Comparison of ENCODE assay signal across 15 cellular contexts in genomic region chr17:3966720-3967363, GRCh38. TPM values are rescaled to one million over a fixed set of nuclear protein-coding genes. Genes with fewer than 3 reads are reported as not detected.
DNase-seq lines count a peak whose midpoint lies in the region; ATAC-seq, FAIRE-seq and TF ChIP-seq lines count a peak whose summit lies in the region.
"Had no signal": no experiment of that assay in that cellular context is flagged by ENCODE, and none has a peak within 500 bp of the region (broad histone marks: within the 10 kb centered on the region; RNA-seq: fewer than 3 reads in every experiment).

No MANE protein-coding gene starts in this region.

- intact Hi-C loops in activated T-helper 1 cell treated with anti-CD3 and anti-CD28 coated beads, Interleukin-12 subunit alpha, Interleukin-12 subunit beta, Interleukin-2, Interleukin-4 antibody, amounts not matched to agents 30 ng/mL and 10 ng/mL and 1 ng/mL, durations not matched to agents 14 hours and 24 hours and 36 hours (cut with micrococcal nuclease): no loop called here

- peaks cover 0 to 3% of the 10 kb centered on the region in 2 donors for H3K27me3 Mint-ChIP-seq in CD8-positive, alpha-beta memory T cell
- no peaks in the 10 kb centered on the region for H3K27me3 Mint-ChIP-seq in activated T-helper 1 cell treated with anti-CD3 and anti-CD28 coated beads, Interleukin-12 subunit alpha, Interleukin-12 subunit beta, Interleukin-2, Interleukin-4 antibody, amounts not matched to agents 30 ng/mL and 10 ng/mL and 1 ng/mL, durations not matched to agents 14 hours and 24 hours and 36 hours (ENCODE audit: insufficient read depth)
- no peaks in the 10 kb centered on the region for H3K27me3 Mint-ChIP-seq in naive B cell

- H3K27me3 ChIP-seq in CD8-positive, alpha-beta memory T cell (ENCODE audit: insufficient read depth, low read length, poor library complexity, severe bottlenecking): no peaks in the 10 kb centered on the region

- no peaks in the 10 kb centered on the region for H3K36me3 ChIP-seq in CD8-positive, alpha-beta memory T cell (ENCODE audit: insufficient read depth, low read length)

- ATAC-seq in naive B cell (ENCODE audit: low read depth in 2 of 2): peak; percentile 56 to 60
- ATAC-seq in GM21723 (IDR thresholded peaks at IDR 0.05; ENCODE audit: unreplicated experiment): no peak
- ATAC-seq: activated CD4-positive, CD25-positive, alpha-beta regulatory T cell treated with anti-CD3 and anti-CD28 coated beads, Interleukin-2, amount 50 U/mL, for 24 hours; naive thymus-derived CD4-positive, alpha-beta T cell had no signal

- peak; percentile 78 for FAIRE-seq in GM12891 (lab: Jason Lieb, UNC)
- FAIRE-seq: endothelial cell of umbilical vein had no signal

- peak overlapping the region in 1 of 8 donors; percentile 75 for H3K27ac Mint-ChIP-seq in CD8-positive, alpha-beta memory T cell
- H3K27ac Mint-ChIP-seq in activated T-helper 1 cell treated with anti-CD3 and anti-CD28 coated beads, Interleukin-12 subunit alpha, Interleukin-12 subunit beta, Interleukin-2, Interleukin-4 antibody, amounts not matched to agents 30 ng/mL and 10 ng/mL and 1 ng/mL, durations not matched to agents 14 hours and 24 hours and 36 hours: no peak overlapping the region
- H3K27ac Mint-ChIP-seq in naive B cell: peak overlapping the region; percentile 94 to 99 (median 98)

- no peak overlapping the region for H3K4me3 ChIP-seq in CD8-positive, alpha-beta memory T cell (ENCODE audit: low read length)

- CTCF ChIA-PET in CD8-positive, alpha-beta memory T cell (lab: Charles Lee): interaction anchor here (1.0 to 3.0 kb wide), 2 partner anchors 38 to 53 kb away, joined by 4 to 17 read pairs; no protein-coding TSS in a partner anchor

- POLR2A ChIA-PET in CD8-positive, alpha-beta memory T cell (lab: Charles Lee): no interaction called here

- H3K27ac ChIP-seq in CD8-positive, alpha-beta memory T cell (ENCODE audit: low read depth, low read length): no peak overlapping the region

- DNase-seq in CD8-positive, alpha-beta memory T cell: no peak
- DNase-seq in GM12891 (ENCODE audit: insufficient read length, low spot score) (no peak), naive B cell (peak; percentile 80), cerebellar cortex (ENCODE audit: low spot score) (no peak), RPMI8226 (no peak)
- DNase-seq in activated T-helper 1 cell treated with anti-CD3 and anti-CD28 coated beads, Interleukin-12 subunit alpha, Interleukin-12 subunit beta, Interleukin-2, Interleukin-4 antibody, amounts not matched to agents 30 ng/mL and 10 ng/mL and 1 ng/mL, durations not matched to agents 14 hours and 24 hours and 36 hours (ENCODE audit: low spot score): no peak
- DNase-seq: naive thymus-derived CD4-positive, alpha-beta T cell; NCI-H2029 had no signal

- H3K4me3 Mint-ChIP-seq in CD8-positive, alpha-beta memory T cell: peak overlapping the region in 5 of 7 donors; percentile 12 to 77 (median 52)
- H3K4me3 Mint-ChIP-seq in activated T-helper 1 cell treated with anti-CD3 and anti-CD28 coated beads, Interleukin-12 subunit alpha, Interleukin-12 subunit beta, Interleukin-2, Interleukin-4 antibody, amounts not matched to agents 30 ng/mL and 10 ng/mL and 1 ng/mL, durations not matched to agents 14 hours and 24 hours and 36 hours: peak overlapping the region; percentile 17
- peak overlapping the region; percentile 83 to 95 (median 91) for H3K4me3 Mint-ChIP-seq in naive B cell

- H3K4me1 ChIP-seq in CD8-positive, alpha-beta memory T cell (ENCODE audit: insufficient read depth, low read length): peaks cover 21% of the 10 kb centered on the region

- peaks cover 0 to 2% (median 0%) of the 10 kb centered on the region in 5 donors for H3K9me3 Mint-ChIP-seq in CD8-positive, alpha-beta memory T cell
- H3K9me3 Mint-ChIP-seq in activated T-helper 1 cell treated with anti-CD3 and anti-CD28 coated beads, Interleukin-12 subunit alpha, Interleukin-12 subunit beta, Interleukin-2, Interleukin-4 antibody, amounts not matched to agents 30 ng/mL and 10 ng/mL and 1 ng/mL, durations not matched to agents 14 hours and 24 hours and 36 hours: no peaks in the 10 kb centered on the region
- no peaks in the 10 kb centered on the region for H3K9me3 Mint-ChIP-seq in naive B cell
- H3K9me3 Mint-ChIP-seq: naive thymus-derived CD4-positive, alpha-beta T cell had no signal

- H3K4me1 Mint-ChIP-seq in CD8-positive, alpha-beta memory T cell: peaks cover 25 to 34% (median 32%) of the 10 kb centered on the region in 3 donors
- H3K4me1 Mint-ChIP-seq in activated T-helper 1 cell treated with anti-CD3 and anti-CD28 coated beads, Interleukin-12 subunit alpha, Interleukin-12 subunit beta, Interleukin-2, Interleukin-4 antibody, amounts not matched to agents 30 ng/mL and 10 ng/mL and 1 ng/mL, durations not matched to agents 14 hours and 24 hours and 36 hours (ENCODE audit: low read depth): peaks cover 25% of the 10 kb centered on the region
- peaks cover 46 to 72% (median 65%) of the 10 kb centered on the region in 3 donors for H3K4me1 Mint-ChIP-seq in naive B cell

- H3K36me3 Mint-ChIP-seq in CD8-positive, alpha-beta memory T cell: peaks cover 0 to 9% (median 0%) of the 10 kb centered on the region in 3 donors
- H3K36me3 Mint-ChIP-seq in activated T-helper 1 cell treated with anti-CD3 and anti-CD28 coated beads, Interleukin-12 subunit alpha, Interleukin-12 subunit beta, Interleukin-2, Interleukin-4 antibody, amounts not matched to agents 30 ng/mL and 10 ng/mL and 1 ng/mL, durations not matched to agents 14 hours and 24 hours and 36 hours (ENCODE audit: low read depth): no peaks in the 10 kb centered on the region
- no peaks in the 10 kb centered on the region for H3K36me3 Mint-ChIP-seq in naive B cell
- H3K36me3 Mint-ChIP-seq: naive thymus-derived CD4-positive, alpha-beta T cell had no signal

- TF ChIP-seq POLR2A in GM12891 (IDR thresholded peaks at IDR 0.05; ENCODE audit: low read depth, low read length): no peak

- H3K9me3 ChIP-seq in CD8-positive, alpha-beta memory T cell (ENCODE audit: low read length): no peaks in the 10 kb centered on the region

TF ChIP-seq in GM12891, 5 proteins besides CTCF, POLR2A, EP300 and RAD21:
- TF ChIP-seq POLR2AphosphoS5 (IDR thresholded peaks at IDR 0.05; ENCODE audit: low read depth, low read length) (no peak), PAX5 (IDR thresholded peaks at IDR 0.05; ENCODE audit: insufficient read depth, low read length, severe bottlenecking) (no peak), TAF1 (IDR thresholded peaks at IDR 0.05; ENCODE audit: low read depth, low read length) (no peak), POU2F2 (IDR thresholded peaks at IDR 0.05; ENCODE audit: low read depth, low read length) (no peak), SPI1 (IDR thresholded peaks at IDR 0.05; ENCODE audit: low read depth, low read length) (no peak)

RNA-seq across cellular contexts. Expression of gene ATP2A3, which starts 2.6 kb away (rescaled TPM):
- 100 to 1,000 TPM; 108 to 111 TPM for total RNA-seq in CD8-positive, alpha-beta memory T cell
- polyA plus RNA-seq in CD8-positive, alpha-beta memory T cell: 105 TPM
- polyA plus RNA-seq in GM12891 (2012; ENCODE audit: low read depth, missing spikeins): 30.8 TPM
- total RNA-seq in activated T-helper 1 cell treated with anti-CD3 and anti-CD28 coated beads, Interleukin-12 subunit alpha, Interleukin-12 subunit beta, Interleukin-2, Interleukin-4 antibody, amounts not matched to agents 30 ng/mL and 10 ng/mL and 1 ng/mL, durations not matched to agents 14 hours and 24 hours and 36 hours: 107 and 111 TPM in 2 replicates
- polyA plus RNA-seq in naive B cell (ENCODE audit: low read depth in 6 of 6): 100 to 1,000 TPM in 2 of 6 donors, 10 to 100 TPM in 4; 68.7 to 180 (median 94.2) TPM

RNA-seq across cellular contexts. Expression of gene P2RX1, which starts 50.6 kb away (rescaled TPM):
- total RNA-seq in CD8-positive, alpha-beta memory T cell: under 1 TPM; 0.13 to 0.22 TPM
- not detected for polyA plus RNA-seq in CD8-positive, alpha-beta memory T cell
- 1.1 TPM for polyA plus RNA-seq in GM12891 (2012; ENCODE audit: low read depth, missing spikeins)
- total RNA-seq in activated T-helper 1 cell treated with anti-CD3 and anti-CD28 coated beads, Interleukin-12 subunit alpha, Interleukin-12 subunit beta, Interleukin-2, Interleukin-4 antibody, amounts not matched to agents 30 ng/mL and 10 ng/mL and 1 ng/mL, durations not matched to agents 14 hours and 24 hours and 36 hours: 0.13 and 0.34 TPM in 2 replicates
- polyA plus RNA-seq in naive B cell (ENCODE audit: low read depth in 6 of 6): 10 to 100 TPM in 5 of 6 donors, 1 to 10 TPM in 1; 2.3 to 20.2 (median 15.1) TPM
- total RNA-seq: bronchial epithelial cell, endothelial cell of umbilical vein, glomerular endothelial cell, kidney epithelial cell, SK-MEL-5 had no signal
- polyA plus RNA-seq: endothelial cell of umbilical vein; naive thymus-derived CD4-positive, alpha-beta T cell had no signal

Comparison
In these comparisons a context has a peak if more than half of its experiments do, and no peak if none do; other contexts are left out.
1. H3K4me3 Mint-ChIP-seq: peak in every context shown above with its lines; median percentile 91 in naive B cell; 52 in CD8-positive, alpha-beta memory T cell; 17 in activated T-helper 1 cell treated with anti-CD3 and anti-CD28 coated beads, Interleukin-12 subunit alpha, Interleukin-12 subunit beta, Interleukin-2, Interleukin-4 antibody, amounts not matched to agents 30 ng/mL and 10 ng/mL and 1 ng/mL, durations not matched to agents 14 hours and 24 hours and 36 hours.